Comparison of ENCODE assay signal across 9 cellular contexts in genomic region chr4:25938251-25939186, GRCh38. TPM values are rescaled to one million over a fixed set of nuclear protein-coding genes. Genes with fewer than 3 reads are reported as not detected.
DNase-seq lines count a peak whose midpoint lies in the region; ATAC-seq and TF ChIP-seq lines count a peak whose summit lies in the region.
"Had no signal": no experiment of that assay in that cellular context is flagged by ENCODE, and none has a peak within 500 bp of the region (broad histone marks: within the 10 kb centered on the region; RNA-seq: fewer than 3 reads in every experiment).

No MANE protein-coding gene starts in this region.

- peak overlapping the region; percentile 29 to 56 for H3K4me3 Mint-ChIP-seq in stimulated activated naive CD8-positive, alpha-beta T cell treated with anti-CD3 and anti-CD28 coated beads, Interleukin-15, amount 100 ng/mL, for 72 hours

- H3K4me1 Mint-ChIP-seq in stimulated activated naive CD8-positive, alpha-beta T cell treated with anti-CD3 and anti-CD28 coated beads, Interleukin-15, amount 100 ng/mL, for 72 hours = peaks cover 28% of the 10 kb centered on the region

- H3K27me3 Mint-ChIP-seq in stimulated activated naive CD8-positive, alpha-beta T cell treated with anti-CD3 and anti-CD28 coated beads, Interleukin-15, amount 100 ng/mL, for 72 hours = peaks cover 41% of the 10 kb centered on the region

- peak overlapping the region in 1 of 2 donors; percentile 35 for H3K4me3 ChIP-seq in foreskin fibroblast (ENCODE audit: low read depth in 1 of 2, low read length in 2 of 2)

- ATAC-seq in GM18861 (IDR thresholded peaks at IDR 0.05; ENCODE audit: unreplicated experiment) (peak; percentile 95), esophagus mucosa (no peak)
- ATAC-seq in stimulated activated naive CD8-positive, alpha-beta T cell treated with anti-CD3 and anti-CD28 coated beads, Interleukin-15, amount 100 ng/mL, for 72 hours = peak; percentile 98

- DNase-seq in HCEC 1CT (peak; percentile 70), NCI-H69 (lab: John Stamatoyannopoulos, UW) (peak; percentile 15), foreskin fibroblast (peak; percentile 93 to 94), 8988T (no peak), NCI-H526 treated with DMSO at 0.1 percent for 48 hours (lab: John Stamatoyannopoulos, UW) (no peak)
- peak; percentile 39 to 73 for DNase-seq in stimulated activated naive CD8-positive, alpha-beta T cell treated with anti-CD3 and anti-CD28 coated beads, Interleukin-15, amount 100 ng/mL, for 72 hours
- DNase-seq: naive B cell had no signal

- H3K27ac Mint-ChIP-seq in stimulated activated naive CD8-positive, alpha-beta T cell treated with anti-CD3 and anti-CD28 coated beads, Interleukin-15, amount 100 ng/mL, for 72 hours = peak overlapping the region; percentile 69 to 92

- no peak for TF ChIP-seq CTCF in foreskin fibroblast (IDR thresholded peaks at IDR 0.05; ENCODE audit: low read depth, low read length)

- H3K9me3 Mint-ChIP-seq in stimulated activated naive CD8-positive, alpha-beta T cell treated with anti-CD3 and anti-CD28 coated beads, Interleukin-15, amount 100 ng/mL, for 72 hours = peaks cover 4 to 10% of the 10 kb centered on the region in 2 donors

RNA-seq across cellular contexts. Expression of gene SMIM20, which starts 24.5 kb away (rescaled TPM):
- 14.8 TPM for total RNA-seq in esophagus mucosa

Comparison
In these comparisons a context has a peak if more than half of its experiments do, and no peak if none do; other contexts are left out.
1. DNase-seq: peak in HCEC 1CT (single experiment), NCI-H69 (single experiment), foreskin fibroblast (2 of 2) and stimulated activated naive CD8-positive, alpha-beta T cell treated with anti-CD3 and anti-CD28 coated beads, Interleukin-15, amount 100 ng/mL, for 72 hours (2 of 2); none in 8988T (single experiment) and NCI-H526 treated with DMSO at 0.1 percent for 48 hours (single experiment).